ENCODE assay signal across 1 cellular context in the genomic region with DNA sequence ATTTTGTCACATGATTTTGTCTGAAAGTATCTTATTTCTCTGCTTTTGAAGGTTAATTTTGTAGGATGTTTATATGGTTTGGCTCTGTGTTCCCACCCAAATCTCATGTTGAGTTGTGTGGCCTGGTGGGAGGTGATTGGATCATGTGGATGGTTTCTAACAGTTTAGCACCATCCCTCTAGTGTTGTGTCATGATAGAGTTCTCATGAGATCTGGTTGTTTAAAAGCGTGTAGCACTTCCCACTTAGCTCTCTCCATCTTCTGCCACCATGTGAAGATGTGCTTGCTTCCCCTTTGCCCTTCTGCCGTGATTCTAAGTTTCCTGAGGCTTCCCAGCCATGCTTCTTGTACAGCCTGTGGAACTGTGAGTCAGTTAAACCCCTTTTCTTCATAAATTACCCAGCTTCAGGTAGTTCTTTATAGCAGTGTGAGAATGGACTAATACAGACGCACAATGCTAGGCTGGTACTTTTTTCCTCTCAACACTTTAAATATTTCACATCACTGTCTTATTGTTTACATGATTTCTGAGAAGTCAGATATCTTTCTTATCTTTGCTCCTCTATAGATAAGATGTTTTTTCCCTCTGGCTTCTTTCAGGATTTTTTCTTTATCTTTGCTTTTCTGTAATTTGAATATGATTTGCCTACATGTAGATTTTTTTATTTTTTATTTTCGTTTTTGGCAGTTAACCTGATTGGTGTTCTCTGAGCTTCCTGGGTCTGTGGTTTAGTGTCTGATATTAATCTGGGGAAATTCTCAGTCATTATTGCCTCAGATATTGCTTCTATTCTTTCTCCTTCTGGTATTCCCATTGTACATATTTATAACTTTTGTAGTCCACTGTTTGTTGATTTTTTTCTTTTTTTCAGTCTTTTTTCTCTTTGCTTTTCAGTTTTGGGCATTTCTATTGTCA.
TF ChIP-seq lines count a peak whose summit lies in the region.

No MANE protein-coding gene starts in this region.

TF ChIP-seq in SK-N-SH, 30 proteins besides CTCF, POLR2A, EP300 and RAD21:
- TF ChIP-seq MAX (IDR thresholded peaks at IDR 0.05; ENCODE audit: low read depth) (no peak), YY1 (IDR thresholded peaks at IDR 0.05; ENCODE audit: low read depth) (no peak), CHD2 (IDR thresholded peaks at IDR 0.05; ENCODE audit: low read length, partially characterized antibody) (no peak), NRF1 (IDR thresholded peaks at IDR 0.05; ENCODE audit: low read depth, low read length) (no peak), FOXJ3 (CRISPR knock-in tag; IDR thresholded peaks at IDR 0.05) (no peak), EZH2phosphoT487 (IDR thresholded peaks at IDR 0.05; ENCODE audit: borderline replicate concordance, low read depth) (no peak), ELF1 (IDR thresholded peaks at IDR 0.05) (no peak), RCOR1 (IDR thresholded peaks at IDR 0.05; ENCODE audit: low read length) (no peak), USF1 (IDR thresholded peaks at IDR 0.05; ENCODE audit: borderline replicate concordance, low read depth) (no peak), GABPA (IDR thresholded peaks at IDR 0.05; ENCODE audit: low read depth) (no peak), TEAD4 (IDR thresholded peaks at IDR 0.05; ENCODE audit: borderline replicate concordance, insufficient read depth) (no peak), FOXM1 (IDR thresholded peaks at IDR 0.05; ENCODE audit: low read depth) (no peak), MEF2A (IDR thresholded peaks at IDR 0.05; ENCODE audit: borderline replicate concordance, low read depth) (no peak), TCF12 (IDR thresholded peaks at IDR 0.05) (no peak), IRF3 (IDR thresholded peaks at IDR 0.05; ENCODE audit: low read depth, low read length) (no peak)
- TF ChIP-seq, protein P1, sequence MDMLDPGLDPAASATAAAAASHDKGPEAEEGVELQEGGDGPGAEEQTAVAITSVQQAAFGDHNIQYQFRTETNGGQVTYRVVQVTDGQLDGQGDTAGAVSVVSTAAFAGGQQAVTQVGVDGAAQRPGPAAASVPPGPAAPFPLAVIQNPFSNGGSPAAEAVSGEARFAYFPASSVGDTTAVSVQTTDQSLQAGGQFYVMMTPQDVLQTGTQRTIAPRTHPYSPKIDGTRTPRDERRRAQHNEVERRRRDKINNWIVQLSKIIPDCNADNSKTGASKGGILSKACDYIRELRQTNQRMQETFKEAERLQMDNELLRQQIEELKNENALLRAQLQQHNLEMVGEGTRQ (IDR thresholded peaks at IDR 0.05; ENCODE audit: borderline replicate concordance, low read depth, low read length) = no peak
